20 cellular contexts compared by ENCODE assay signal in genomic region chr1:210855440-210855839, GRCh38.
"Had no signal": no experiment of that assay in that cellular context is flagged by ENCODE, and none has a peak within 500 bp of the region (broad histone marks: within the 10 kb centered on the region; RNA-seq: fewer than 3 reads in every experiment).

No MANE protein-coding gene starts in this region.

- H3K4me3 Mint-ChIP-seq: activated naive CD4-positive, alpha-beta T cell treated with anti-CD3 and anti-CD28 coated beads, Interleukin-2, amount 50 U/mL, for 24 hours; immature natural killer cell; naive thymus-derived CD4-positive, alpha-beta T cell; stimulated activated naive B cell treated with anti-CD40 and anti-IgM and Interleukin-4, amounts not matched to agents 10 μg/mL and 1 μg/mL and 100 μg/mL, for 72 hours; T-helper 1 cell treated with Interleukin-12 subunit alpha and Interleukin-12 subunit beta and Interleukin-4 antibody, amounts not matched to agents 30 μg/mL and 1 μg/mL, for 36 hours had no signal

- H3K27me3 Mint-ChIP-seq: activated naive CD4-positive, alpha-beta T cell treated with anti-CD3 and anti-CD28 coated beads, Interleukin-2, amount 50 U/mL, for 24 hours had no signal

- H3K9me3 ChIP-seq: sigmoid colon, thoracic aorta, upper lobe of left lung had no signal

- H3K4me3 ChIP-seq: cardiac muscle cell, sigmoid colon, thoracic aorta, upper lobe of left lung had no signal

- H3K36me3 Mint-ChIP-seq: activated naive CD4-positive, alpha-beta T cell treated with anti-CD3 and anti-CD28 coated beads, Interleukin-2, amount 50 U/mL, for 24 hours; immature natural killer cell; naive thymus-derived CD4-positive, alpha-beta T cell; stimulated activated naive B cell treated with anti-CD40 and anti-IgM and Interleukin-4, amounts not matched to agents 10 μg/mL and 1 μg/mL and 100 μg/mL, for 72 hours had no signal

- H3K36me3 ChIP-seq: cardiac muscle cell, sigmoid colon, thoracic aorta, upper lobe of left lung had no signal

- H3K4me1 ChIP-seq: foreskin keratinocyte, sigmoid colon, upper lobe of left lung had no signal

- ATAC-seq: activated CD4-positive, CD25-positive, alpha-beta regulatory T cell treated with anti-CD3 and anti-CD28 coated beads, Interleukin-2, amount 50 U/mL, for 24 hours; foreskin keratinocyte; naive thymus-derived CD4-positive, alpha-beta T cell; stimulated activated naive B cell treated with anti-CD40 and anti-IgM and Interleukin-4, amounts not matched to agents 10 μg/mL and 1 μg/mL and 100 μg/mL, for 72 hours had no signal

- H3K27ac Mint-ChIP-seq: activated naive CD4-positive, alpha-beta T cell treated with anti-CD3 and anti-CD28 coated beads, Interleukin-2, amount 50 U/mL, for 24 hours; immature natural killer cell; naive thymus-derived CD4-positive, alpha-beta T cell; stimulated activated naive B cell treated with anti-CD40 and anti-IgM and Interleukin-4, amounts not matched to agents 10 μg/mL and 1 μg/mL and 100 μg/mL, for 72 hours; T-helper 1 cell treated with Interleukin-12 subunit alpha and Interleukin-12 subunit beta and Interleukin-4 antibody, amounts not matched to agents 30 μg/mL and 1 μg/mL, for 36 hours had no signal

- H3K27ac ChIP-seq: cardiac muscle cell, foreskin keratinocyte, sigmoid colon, thoracic aorta, upper lobe of left lung had no signal

- DNase-seq: activated CD4-positive, alpha-beta T cell treated with anti-CD3 and anti-CD28 coated beads, Interleukin-2, amount 50 U/mL, for 1 hour; activated CD8-positive, alpha-beta memory T cell treated with anti-CD3 and anti-CD28 coated beads, Interleukin-2, amount 50 U/mL, for 4 hours; activated effector memory CD4-positive, alpha-beta T cell treated with anti-CD3 and anti-CD28 coated beads, Interleukin-2, amount 50 U/mL, for 16 hours; activated T-cell treated with anti-CD3 and anti-CD28 coated beads, Interleukin-2, amount 50 U/mL, for 48 hours; amniotic stem cell; foreskin keratinocyte; hypothalamus; immature natural killer cell; kidney glomerular epithelial cell; mesenchymal stem cell; naive thymus-derived CD4-positive, alpha-beta T cell; sigmoid colon; stimulated activated CD4-positive, alpha-beta T cell treated with anti-CD3 and anti-CD28 coated beads, Interleukin-4, amount 100 ng/mL, for 4 hours; stimulated activated naive B cell treated with anti-CD40 and anti-IgM and Interleukin-4, amounts not matched to agents 10 μg/mL and 1 μg/mL and 100 μg/mL, for 72 hours; upper lobe of left lung had no signal

- H3K4me1 Mint-ChIP-seq: activated naive CD4-positive, alpha-beta T cell treated with anti-CD3 and anti-CD28 coated beads, Interleukin-2, amount 50 U/mL, for 24 hours; immature natural killer cell; naive thymus-derived CD4-positive, alpha-beta T cell; stimulated activated naive B cell treated with anti-CD40 and anti-IgM and Interleukin-4, amounts not matched to agents 10 μg/mL and 1 μg/mL and 100 μg/mL, for 72 hours had no signal

- H3K27me3 ChIP-seq: cardiac muscle cell, sigmoid colon, upper lobe of left lung had no signal

- H3K9me3 Mint-ChIP-seq: activated naive CD4-positive, alpha-beta T cell treated with anti-CD3 and anti-CD28 coated beads, Interleukin-2, amount 50 U/mL, for 24 hours; naive thymus-derived CD4-positive, alpha-beta T cell; stimulated activated naive B cell treated with anti-CD40 and anti-IgM and Interleukin-4, amounts not matched to agents 10 μg/mL and 1 μg/mL and 100 μg/mL, for 72 hours; T-helper 1 cell treated with Interleukin-12 subunit alpha and Interleukin-12 subunit beta and Interleukin-4 antibody, amounts not matched to agents 30 μg/mL and 1 μg/mL, for 36 hours had no signal
